ENCODE assay signal across 29 cellular contexts in the genomic region with DNA sequence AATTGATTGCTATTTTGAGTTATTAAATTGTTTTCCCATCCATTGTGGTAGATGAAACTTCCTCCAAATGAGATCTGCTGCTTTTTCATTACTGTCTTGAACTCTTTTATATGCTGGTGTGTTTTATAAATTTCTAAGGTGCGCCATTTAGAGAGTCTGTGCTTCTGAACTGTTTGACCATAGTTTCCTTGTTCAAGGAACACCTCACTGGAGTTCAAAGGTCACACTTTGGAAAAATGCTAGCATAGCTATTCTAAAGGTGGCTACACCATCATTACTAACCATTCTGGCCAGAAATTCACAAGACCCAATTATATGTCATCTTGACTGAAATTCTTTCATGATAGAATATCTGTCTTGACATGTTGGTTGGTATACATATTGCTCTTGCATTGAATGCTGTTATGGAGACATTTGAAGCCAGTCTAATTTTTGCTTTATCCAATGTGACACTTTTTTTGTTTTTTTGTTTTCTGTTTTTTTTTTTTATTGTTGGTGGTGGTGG.
A peak's percentile ranks its signal among the peaks of the same experiment; 100 is the strongest.
DNase-seq lines count a peak whose midpoint lies in the region; ATAC-seq, FAIRE-seq and TF ChIP-seq lines count a peak whose summit lies in the region.
"Had no signal": no experiment of that assay in that cellular context is flagged by ENCODE, and none has a peak within 500 bp of the region (broad histone marks: within the 10 kb centered on the region; RNA-seq: fewer than 3 reads in every experiment).

No MANE protein-coding gene starts in this region.

- H3K9ac ChIP-seq in adipocyte (ENCODE audit: low read length), result peak overlapping the region; percentile 75
- no peak overlapping the region for H3K9ac ChIP-seq in kidney (ENCODE audit: low read length in 2 of 2)
- peak overlapping the region; percentile 72 for H3K9ac ChIP-seq in skeletal muscle satellite cell (ENCODE audit: low read depth, low read length)

- peak overlapping the region; percentile 35 for H3K4me2 ChIP-seq in skeletal muscle satellite cell (ENCODE audit: low read length)

- DNase-seq in Caco-2, result no peak
- DNase-seq in adipocyte (ENCODE audit: low read depth), result no peak
- no peak for DNase-seq in kidney
- no peak for DNase-seq in T-cell
- no peak for DNase-seq in tibial artery
- no peak for DNase-seq in activated CD4-positive, CD25-positive, alpha-beta regulatory T cell (lab: John Stamatoyannopoulos, UW)
- no peak for DNase-seq in NCI-H1048 (lab: John Stamatoyannopoulos, UW)
- DNase-seq: activated CD8-positive, alpha-beta T cell treated with anti-CD3 and anti-CD28 coated beads, Interleukin-2, amount 10 ng/mL, durations not matched to agents 7 days and 5 days; aorta; BE2C; CD8-positive, alpha-beta memory T cell; central memory CD4-positive, alpha-beta T cell; KBM-7; left ventricle myocardium superior; midbrain; NCI-H1436; NCI-H2107; NCI-H446; NCI-H82; right cardiac atrium; SK-N-SH; stimulated activated CD4-positive, alpha-beta T cell treated with anti-CD3 and anti-CD28 coated beads, Interleukin-4, amount 100 ng/mL, for 4 hours; T-helper 2 cell had no signal

- H3K27me3 Mint-ChIP-seq in Caco-2 (ENCODE audit: insufficient read depth, unreplicated experiment), result no peaks in the 10 kb centered on the region
- no peaks in the 10 kb centered on the region for H3K27me3 Mint-ChIP-seq in T-cell

- no peak for ATAC-seq in T-cell (replicated peaks in 1 of 4)
- ATAC-seq: activated CD8-positive, alpha-beta T cell treated with anti-CD3 and anti-CD28 coated beads, Interleukin-2, amount 10 ng/mL, durations not matched to agents 7 days and 5 days; activated naive CD4-positive, alpha-beta T cell treated with anti-CD3 and anti-CD28 coated beads, Interleukin-2, amount 50 U/mL, for 72 hours; left ventricle myocardium superior; natural killer cell treated with Interleukin-12 subunit alpha and Interleukin-12 subunit beta and Interleukin-15 and Interleukin-18, amount 100 ng/mL, for 72 hours; stimulated activated memory B cell treated with anti-CD40 and anti-IgM and Interleukin-4, amounts not matched to agents 10 μg/mL and 1 μg/mL and 100 μg/mL, for 72 hours had no signal

- CTCF ChIA-PET in Caco-2 (lab: Charles Lee), result interaction anchor here (1.6 to 2.0 kb wide), 4 partner anchors 109 to 317 kb away, joined by 4 to 23 read pairs (median 13); no protein-coding TSS in a partner anchor
- CTCF ChIA-PET in T-cell (lab: Charles Lee), result no interaction called here

- H3K9me3 ChIP-seq in Caco-2 (no peaks in the 10 kb centered on the region), adipocyte (ENCODE audit: control insufficient read depth, low read length) (no peaks in the 10 kb centered on the region), kidney (ENCODE audit: control insufficient read depth in 1 of 2, low read length in 2 of 2) (no peaks in the 10 kb centered on the region), skeletal muscle satellite cell (replicated peaks; ENCODE audit: low read length) (no peaks in the 10 kb centered on the region), tibial artery (no peaks in the 10 kb centered on the region)
- H3K9me3 ChIP-seq: BE2C, SK-N-SH had no signal

- H3K4me3 ChIP-seq in Caco-2 (ENCODE audit: low read depth, low read length) (no peak overlapping the region), adipocyte (ENCODE audit: low read length) (no peak overlapping the region), kidney (ENCODE audit: low read length in 2 of 2) (no peak overlapping the region), skeletal muscle satellite cell (ENCODE audit: low read length) (no peak overlapping the region), tibial artery (no peak overlapping the region)

- H3K4me1 ChIP-seq in Caco-2 (peaks cover 77% of the 10 kb centered on the region), adipocyte (ENCODE audit: control insufficient read depth, insufficient read depth, low read length) (peaks cover 63% of the 10 kb centered on the region), kidney (ENCODE audit: control insufficient read depth in 1 of 2, insufficient read depth in 1 of 2, low read depth in 1 of 2, low read length in 2 of 2) (peaks cover 13 to 54% of the 10 kb centered on the region in 2 donors), skeletal muscle satellite cell (ENCODE audit: control insufficient read depth, insufficient read depth, low read length) (peaks cover 71% of the 10 kb centered on the region), tibial artery (peaks cover 0 to 58% (median 15%) of the 10 kb centered on the region in 4 donors)

- H3K27me3 ChIP-seq in Caco-2 (replicated peaks; ENCODE audit: control insufficient read depth, insufficient read depth, low read length) (no peaks in the 10 kb centered on the region), adipocyte (replicated peaks; ENCODE audit: control insufficient read depth, insufficient read depth, low read length) (no peaks in the 10 kb centered on the region), skeletal muscle satellite cell (ENCODE audit: control insufficient read depth, insufficient read depth, low read length) (no peaks in the 10 kb centered on the region), tibial artery (no peaks in the 10 kb centered on the region)
- H3K27me3 ChIP-seq: BE2C had no signal

- intact Hi-C loops in Caco-2 (cut with micrococcal nuclease; ENCODE audit: unreplicated experiment), result no loop called here
- intact Hi-C loops in kidney (cut with DNase I), result no loop called here
- intact Hi-C loops in tibial artery (cut with DNase I; ENCODE audit: low total_unique reads), result loop anchor here (10.0 kb wide), 1 partner anchor 104 kb away; no protein-coding TSS in a partner anchor

- peak overlapping the region; percentile 49 for H3K4me3 Mint-ChIP-seq in Caco-2 (ENCODE audit: unreplicated experiment)
- H3K4me3 Mint-ChIP-seq in T-cell, result no peak overlapping the region
- H3K4me3 Mint-ChIP-seq: activated CD8-positive, alpha-beta T cell treated with anti-CD3 and anti-CD28 coated beads, Interleukin-2, amount 10 ng/mL, durations not matched to agents 7 days and 5 days; CD8-positive, alpha-beta memory T cell; natural killer cell treated with Interleukin-12 subunit alpha and Interleukin-12 subunit beta and Interleukin-15 and Interleukin-18, amount 100 ng/mL, for 72 hours; stimulated activated memory B cell treated with anti-CD40 and anti-IgM and Interleukin-4, amounts not matched to agents 10 μg/mL and 1 μg/mL and 100 μg/mL, for 72 hours had no signal

- peaks cover 79% of the 10 kb centered on the region for H3K4me1 Mint-ChIP-seq in Caco-2 (ENCODE audit: low read depth, unreplicated experiment)
- no peaks in the 10 kb centered on the region for H3K4me1 Mint-ChIP-seq in T-cell
- H3K4me1 Mint-ChIP-seq: CD8-positive, alpha-beta memory T cell; stimulated activated memory B cell treated with anti-CD40 and anti-IgM and Interleukin-4, amounts not matched to agents 10 μg/mL and 1 μg/mL and 100 μg/mL, for 72 hours had no signal

- no peak for TF ChIP-seq CTCF in Caco-2 (IDR thresholded peaks at IDR 0.05; ENCODE audit: insufficient read depth in 1 of 2, low read depth in 1 of 2, low read length in 1 of 2, severe bottlenecking in 1 of 2, unreplicated experiment in 1 of 2)
- no peak for TF ChIP-seq CTCF in kidney (IDR thresholded peaks at IDR 0.05; ENCODE audit: borderline replicate concordance, extremely low read depth, insufficient read depth)
- no peak for TF ChIP-seq CTCF in tibial artery (IDR thresholded peaks at IDR 0.05)

- POLR2A ChIA-PET in Caco-2 (lab: Charles Lee) (interaction anchor here (0.9 to 1.8 kb wide), 2 partner anchors 109 to 126 kb away, joined by 4 to 8 read pairs; no protein-coding TSS in a partner anchor), T-cell (lab: Charles Lee) (no interaction called here)

- H3K9me3 Mint-ChIP-seq in Caco-2 (ENCODE audit: unreplicated experiment) (no peaks in the 10 kb centered on the region), T-cell (no peaks in the 10 kb centered on the region)
- H3K9me3 Mint-ChIP-seq: activated naive CD4-positive, alpha-beta T cell treated with anti-CD3 and anti-CD28 coated beads, Interleukin-2, amount 50 U/mL, for 72 hours; activated T-helper 2 cell treated with anti-CD3 and anti-CD28 coated beads, Interferon-gamma antibody, Interleukin-2, Interleukin-4, amounts not matched to agents 10 μg/mL and 5 μg/mL and 100 μg/mL, durations not matched to agents 14 hours and 24 hours and 36 hours; stimulated activated memory B cell treated with anti-CD40 and anti-IgM and Interleukin-4, amounts not matched to agents 10 μg/mL and 1 μg/mL and 100 μg/mL, for 72 hours had no signal

- H3K36me3 Mint-ChIP-seq in Caco-2 (ENCODE audit: insufficient read depth, unreplicated experiment) (no peaks in the 10 kb centered on the region), T-cell (no peaks in the 10 kb centered on the region)
- H3K36me3 Mint-ChIP-seq: activated naive CD4-positive, alpha-beta T cell treated with anti-CD3 and anti-CD28 coated beads, Interleukin-2, amount 50 U/mL, for 72 hours; CD8-positive, alpha-beta memory T cell; natural killer cell treated with Interleukin-12 subunit alpha and Interleukin-12 subunit beta and Interleukin-15 and Interleukin-18, amount 100 ng/mL, for 72 hours; stimulated activated memory B cell treated with anti-CD40 and anti-IgM and Interleukin-4, amounts not matched to agents 10 μg/mL and 1 μg/mL and 100 μg/mL, for 72 hours had no signal

- BruUV-seq in Caco-2 (replicated peaks; lab: Mats Ljungman, UMichigan), result no TSS peak

- FAIRE-seq in kidney (lab: Jason Lieb, UNC), result no peak
- FAIRE-seq: islet of Langerhans had no signal

- H3K36me3 ChIP-seq in Caco-2 (ENCODE audit: control insufficient read depth, insufficient read depth, low read length) (no peaks in the 10 kb centered on the region), adipocyte (ENCODE audit: control insufficient read depth, insufficient read depth, low read length, severe bottlenecking) (no peaks in the 10 kb centered on the region), kidney (ENCODE audit: control insufficient read depth in 1 of 2, insufficient read depth in 2 of 2, low read length in 2 of 2) (no peaks in the 10 kb centered on the region), skeletal muscle satellite cell (ENCODE audit: insufficient read depth, low read length) (no peaks in the 10 kb centered on the region), tibial artery (no peaks in the 10 kb centered on the region)

- H3K27ac Mint-ChIP-seq in Caco-2 (ENCODE audit: unreplicated experiment), result peak overlapping the region; percentile 94
- no peak overlapping the region for H3K27ac Mint-ChIP-seq in T-cell
- H3K27ac Mint-ChIP-seq: activated CD8-positive, alpha-beta T cell treated with anti-CD3 and anti-CD28 coated beads, Interleukin-2, amount 10 ng/mL, durations not matched to agents 7 days and 5 days; activated naive CD4-positive, alpha-beta T cell treated with anti-CD3 and anti-CD28 coated beads, Interleukin-2, amount 50 U/mL, for 72 hours; activated T-helper 2 cell treated with anti-CD3 and anti-CD28 coated beads, Interferon-gamma antibody, Interleukin-2, Interleukin-4, amounts not matched to agents 10 μg/mL and 5 μg/mL and 100 μg/mL, durations not matched to agents 14 hours and 24 hours and 36 hours; CD8-positive, alpha-beta memory T cell; natural killer cell treated with Interleukin-12 subunit alpha and Interleukin-12 subunit beta and Interleukin-15 and Interleukin-18, amount 100 ng/mL, for 72 hours; stimulated activated memory B cell treated with anti-CD40 and anti-IgM and Interleukin-4, amounts not matched to agents 10 μg/mL and 1 μg/mL and 100 μg/mL, for 72 hours had no signal

- H3K27ac ChIP-seq in kidney (ENCODE audit: low read depth in 2 of 2, low read length in 2 of 2), result peak overlapping the region; percentile 66 to 77
- H3K27ac ChIP-seq in tibial artery, result peak overlapping the region in 1 of 2 donors; percentile 27

Comparison
In these comparisons a context has a peak if more than half of its experiments do, and no peak if none do; other contexts are left out.
1. H3K9ac ChIP-seq: peak in adipocyte (single experiment) and skeletal muscle satellite cell (single experiment); none in kidney (0 of 2).